Comparison of ENCODE assay signal across 9 cellular contexts in genomic region chrY:14997496-14997895, GRCh38.
"Had no signal": no experiment of that assay in that cellular context is flagged by ENCODE, and none has a peak within 500 bp of the region (broad histone marks: within the 10 kb centered on the region; RNA-seq: fewer than 3 reads in every experiment).

No MANE protein-coding gene starts in this region.

- H3K4me3 ChIP-seq: GM23338 had no signal

- FAIRE-seq: H1, H54, HepG2 had no signal

- ATAC-seq: GM23338, HepG2 had no signal

- DNase-seq: H9, HCEC 1CT, KBM-7 had no signal

- H3K27ac ChIP-seq: HL-60, KMS-11 had no signal
